ENCODE assay signal across 15 cellular contexts in genomic region chr11:77068461-77069335, GRCh38. TPM values are rescaled to one million over a fixed set of nuclear protein-coding genes. Genes with fewer than 3 reads are reported as not detected.
A peak's percentile ranks its signal among the peaks of the same experiment; 100 is the strongest.
DNase-seq lines count a peak whose midpoint lies in the region; ATAC-seq and TF ChIP-seq lines count a peak whose summit lies in the region.
"Had no signal": no experiment of that assay in that cellular context is flagged by ENCODE, and none has a peak within 500 bp of the region (broad histone marks: within the 10 kb centered on the region; RNA-seq: fewer than 3 reads in every experiment).

No MANE protein-coding gene starts in this region.

- H3K4me3 ChIP-seq in CD8-positive, alpha-beta memory T cell (ENCODE audit: low read length): no peak overlapping the region
- no peak overlapping the region for H3K4me3 ChIP-seq in sigmoid colon
- H3K4me3 ChIP-seq: PC-9, right atrium auricular region had no signal

- no peaks in the 10 kb centered on the region for H3K9me3 ChIP-seq in CD8-positive, alpha-beta memory T cell (ENCODE audit: low read length)
- H3K9me3 ChIP-seq in sigmoid colon: no peaks in the 10 kb centered on the region
- H3K9me3 ChIP-seq: right atrium auricular region had no signal

- no peak overlapping the region for H3K27ac ChIP-seq in CD8-positive, alpha-beta memory T cell (ENCODE audit: low read depth, low read length)
- H3K27ac ChIP-seq in sigmoid colon: peak overlapping the region in 2 of 4 donors; percentile 9 to 36
- H3K27ac ChIP-seq: PC-9 had no signal

- TF ChIP-seq CTCF in mesothelial cell of epicardium (IDR thresholded peaks at IDR 0.05; ENCODE audit: unreplicated experiment) (no peak), sigmoid colon (IDR thresholded peaks at IDR 0.05) (no peak)

- CTCF ChIA-PET in CD8-positive, alpha-beta memory T cell (lab: Charles Lee): no interaction called here
- CTCF ChIA-PET in T-cell (lab: Charles Lee): no interaction called here

- H3K4me1 Mint-ChIP-seq in CD8-positive, alpha-beta memory T cell: peaks cover 26 to 40% (median 30%) of the 10 kb centered on the region in 3 donors
- H3K4me1 Mint-ChIP-seq in T-cell (peaks cover 28 to 35% (median 30%) of the 10 kb centered on the region in 3 donors), mesothelial cell of epicardium (peaks cover 27% of the 10 kb centered on the region)

- H3K36me3 ChIP-seq in CD8-positive, alpha-beta memory T cell (ENCODE audit: insufficient read depth, low read length): no peaks in the 10 kb centered on the region
- H3K36me3 ChIP-seq in sigmoid colon: no peaks in the 10 kb centered on the region
- H3K36me3 ChIP-seq: right atrium auricular region had no signal

- intact Hi-C loops in sigmoid colon (cut with DNase I): loop anchor here (10.0 kb wide), 2 partner anchors 406 to 624 kb away; partner anchors contain the start of genes EMSY and PAK1

- peak overlapping the region in 3 of 8 donors; percentile 35 to 56 (median 43) for H3K27ac Mint-ChIP-seq in CD8-positive, alpha-beta memory T cell
- peak overlapping the region in 1 of 2 donors; percentile 39 for H3K27ac Mint-ChIP-seq in T-cell
- H3K27ac Mint-ChIP-seq in mesothelial cell of epicardium: no peak overlapping the region

- no peak for DNase-seq in CD8-positive, alpha-beta memory T cell
- peak in 1 of 34 experiments; percentile 21 for DNase-seq in T-cell
- DNase-seq in mesothelial cell of epicardium (ENCODE audit: low spot score in 2 of 2, unreplicated experiment in 2 of 2): no peak
- peak; percentile 58 for DNase-seq in sigmoid colon
- no peak for DNase-seq in NCI-H1417 treated with DMSO at 0.1 percent for 48 hours (lab: John Stamatoyannopoulos, UW)
- no peak for DNase-seq in RKO (ENCODE audit: low spot score)
- DNase-seq in DMS 273 (lab: John Stamatoyannopoulos, UW; ENCODE audit: unreplicated experiment): no peak
- DNase-seq: amygdala; dermis blood vessel endothelial cell; PC-9; stimulated activated naive CD4-positive, alpha-beta T cell had no signal

- POLR2A ChIA-PET in CD8-positive, alpha-beta memory T cell (lab: Charles Lee): no interaction called here
- POLR2A ChIA-PET in T-cell (lab: Charles Lee): interaction anchor here in 1 of 2 donors (0.6 kb wide), 1 partner anchor 21 kb away, joined by 9 read pairs; no protein-coding TSS in a partner anchor

- TF ChIP-seq EP300 in sigmoid colon (IDR thresholded peaks at IDR 0.05): no peak

- H3K27me3 ChIP-seq in CD8-positive, alpha-beta memory T cell (ENCODE audit: insufficient read depth, low read length, poor library complexity, severe bottlenecking): no peaks in the 10 kb centered on the region
- no peaks in the 10 kb centered on the region for H3K27me3 ChIP-seq in sigmoid colon
- H3K27me3 ChIP-seq: right atrium auricular region had no signal

- H3K36me3 Mint-ChIP-seq in CD8-positive, alpha-beta memory T cell: no peaks in the 10 kb centered on the region
- H3K36me3 Mint-ChIP-seq in T-cell (no peaks in the 10 kb centered on the region), mesothelial cell of epicardium (no peaks in the 10 kb centered on the region)

- no peaks in the 10 kb centered on the region for H3K9me3 Mint-ChIP-seq in CD8-positive, alpha-beta memory T cell
- no peaks in the 10 kb centered on the region for H3K9me3 Mint-ChIP-seq in T-cell
- no peaks in the 10 kb centered on the region for H3K9me3 Mint-ChIP-seq in mesothelial cell of epicardium

- peak overlapping the region; percentile 38 to 90 (median 79) for H3K4me3 Mint-ChIP-seq in CD8-positive, alpha-beta memory T cell
- H3K4me3 Mint-ChIP-seq in T-cell: peak overlapping the region; percentile 69 to 93 (median 76)
- H3K4me3 Mint-ChIP-seq in mesothelial cell of epicardium: peak overlapping the region; percentile 40

- WGBS in sigmoid colon, 2 donors: 75 to 87% methylated on average over 7 of the region's 7 CpGs

- no peak for ATAC-seq in T-cell (replicated peaks in 1 of 4)
- no peak for ATAC-seq in HG02852 (IDR thresholded peaks at IDR 0.05; ENCODE audit: unreplicated experiment)
- ATAC-seq: activated CD4-positive, CD25-positive, alpha-beta regulatory T cell treated with anti-CD3 and anti-CD28 coated beads, Interleukin-2, amount 50 U/mL, for 24 hours had no signal

- H3K27me3 Mint-ChIP-seq in CD8-positive, alpha-beta memory T cell: no peaks in the 10 kb centered on the region
- H3K27me3 Mint-ChIP-seq in T-cell: no peaks in the 10 kb centered on the region
- no peaks in the 10 kb centered on the region for H3K27me3 Mint-ChIP-seq in mesothelial cell of epicardium (ENCODE audit: low read depth)

- H3K4me1 ChIP-seq in CD8-positive, alpha-beta memory T cell (ENCODE audit: insufficient read depth, low read length): peaks cover 23% of the 10 kb centered on the region
- H3K4me1 ChIP-seq in sigmoid colon: peaks cover 0 to 48% (median 45%) of the 10 kb centered on the region in 4 donors

- no peak for TF ChIP-seq POLR2A in sigmoid colon (IDR thresholded peaks at IDR 0.05)

RNA-seq across cellular contexts. Expression of gene CAPN5, which starts 1.9 kb away (rescaled TPM):
- total RNA-seq in CD8-positive, alpha-beta memory T cell: 1 to 10 TPM in 1 of 2 experiments, under 1 TPM in 1; 0.78 to 1.1 TPM
- 3.4 TPM for polyA plus RNA-seq in CD8-positive, alpha-beta memory T cell
- total RNA-seq in T-cell (1 to 10 TPM; 3.1 to 6.4 (median 4.0) TPM), mesothelial cell of epicardium (16.1 to 18.3 TPM (median 16.5 TPM) in 3 replicates), sigmoid colon (10 to 100 TPM in 1 of 4 donors, 1 to 10 TPM in 3; 4.1 to 12.5 (median 6.7) TPM)
- 100 to 1,000 TPM in 1 of 3 donors, 10 to 100 TPM in 2; 89.5 to 110 (median 90.8) TPM for polyA plus RNA-seq in sigmoid colon

RNA-seq across cellular contexts. Expression of gene OMP, which starts 33.9 kb away (rescaled TPM):
- total RNA-seq in CD8-positive, alpha-beta memory T cell: not detected
- not detected for polyA plus RNA-seq in CD8-positive, alpha-beta memory T cell
- total RNA-seq in T-cell (under 1 TPM in 1 of 5 donors, not detected in 4; 0.79 TPM), mesothelial cell of epicardium (0.80 to 1.5 TPM (median 1.4 TPM) in 3 replicates), sigmoid colon (1 to 10 TPM in 1 of 4 donors, not detected in 3; 1.4 TPM)
- 1 to 10 TPM in 1 of 3 donors, not detected in 2; 4.5 TPM for polyA plus RNA-seq in sigmoid colon
- total RNA-seq: dermis blood vessel endothelial cell, NCI-H460, right atrium auricular region had no signal

RNA-seq across cellular contexts. Expression of gene B3GNT6, which starts 34.5 kb away (rescaled TPM):
- total RNA-seq in CD8-positive, alpha-beta memory T cell: not detected
- not detected for polyA plus RNA-seq in CD8-positive, alpha-beta memory T cell
- total RNA-seq in T-cell (under 1 TPM in 1 of 5 donors, not detected in 4; 0.19 TPM), mesothelial cell of epicardium (not detected in 3 replicates), sigmoid colon (not detected)
- polyA plus RNA-seq in sigmoid colon: 10 to 100 TPM; 14.4 to 29.7 (median 19.0) TPM
- total RNA-seq: dermis blood vessel endothelial cell, NCI-H460, PC-9, right atrium auricular region had no signal

RNA-seq across cellular contexts. Expression of gene MYO7A, which starts 59.3 kb away (rescaled TPM):
- total RNA-seq in CD8-positive, alpha-beta memory T cell: under 1 TPM; 0.20 to 0.31 TPM
- 0.06 TPM for polyA plus RNA-seq in CD8-positive, alpha-beta memory T cell
- total RNA-seq in T-cell (1 to 10 TPM in 1 of 5 donors, under 1 TPM in 4; 0.15 to 1.7 (median 0.44) TPM), mesothelial cell of epicardium (1.8 to 2.4 TPM (median 2.2 TPM) in 3 replicates), sigmoid colon (10 to 100 TPM in 2 of 4 donors, 1 to 10 TPM in 2; 7.7 to 12.8 (median 9.7) TPM)
- polyA plus RNA-seq in sigmoid colon: 1 to 10 TPM; 1.8 to 3.6 (median 2.1) TPM
